ENCODE assay signal across 7 cellular contexts in the genomic region with DNA sequence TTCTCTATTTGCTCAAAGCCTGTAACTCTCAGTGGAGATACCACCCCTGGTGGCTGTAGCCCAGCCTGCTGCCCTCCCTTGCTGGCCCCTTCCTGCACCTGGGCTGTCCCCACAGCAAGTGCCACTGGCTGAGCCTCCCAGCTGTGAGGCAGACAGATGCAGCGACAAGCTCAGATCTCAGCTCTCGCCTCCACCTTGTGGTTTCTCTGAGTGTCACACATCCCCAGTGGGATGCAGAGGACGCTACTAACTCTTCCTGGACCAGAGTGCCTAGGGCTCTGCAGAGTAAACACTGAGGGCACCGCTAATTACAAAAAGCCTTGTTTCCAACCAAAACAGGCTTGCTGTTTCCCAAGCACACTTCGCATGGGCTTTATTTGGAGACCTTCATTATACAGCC. TPM values are rescaled to one million over a fixed set of nuclear protein-coding genes. Genes with fewer than 3 reads are reported as not detected.
A peak's percentile ranks its signal among the peaks of the same experiment; 100 is the strongest.
DNase-seq lines count a peak whose midpoint lies in the region; ATAC-seq and TF ChIP-seq lines count a peak whose summit lies in the region.

No MANE protein-coding gene starts in this region.

- H3K4me1 ChIP-seq in Karpas-422 (ENCODE audit: low read length) (no peaks in the 10 kb centered on the region), liver (ENCODE audit: control insufficient read depth in 4 of 4, insufficient read depth in 4 of 4, low read length in 3 of 4) (no peaks in the 10 kb centered on the region)

- H3K27ac Mint-ChIP-seq in activated CD8-positive, alpha-beta T cell treated with anti-CD3 and anti-CD28 coated beads, Interleukin-2, amount 10 ng/mL, durations not matched to agents 7 days and 5 days, result no peak overlapping the region

- TF ChIP-seq RAD21 in liver (IDR thresholded peaks at IDR 0.05), result peak in 1 of 2 donors; percentile 63

- POLR2A ChIA-PET in activated CD8-positive, alpha-beta T cell treated with anti-CD3 and anti-CD28 coated beads, Interleukin-2, amount 10 ng/mL, durations not matched to agents 7 days and 5 days (lab: Charles Lee), result interaction anchor here (0.5 kb wide), 1 partner anchor 32 kb away, joined by 3 read pairs; no protein-coding TSS in a partner anchor

- H3K27me3 Mint-ChIP-seq in activated CD8-positive, alpha-beta T cell treated with anti-CD3 and anti-CD28 coated beads, Interleukin-2, amount 10 ng/mL, durations not matched to agents 7 days and 5 days (ENCODE audit: low read depth), result no peaks in the 10 kb centered on the region

- H2AFZ ChIP-seq in Karpas-422 (ENCODE audit: low read length), result no peak overlapping the region

- no peak overlapping the region for H3K27ac ChIP-seq in Karpas-422 (ENCODE audit: low read length)
- H3K27ac ChIP-seq in liver (ENCODE audit: low read depth in 1 of 2, low read length in 2 of 2), result no peak overlapping the region

- H3K4me3 ChIP-seq in GM12865 (ENCODE audit: low read depth, low read length) (no peak overlapping the region), Karpas-422 (ENCODE audit: low read length) (no peak overlapping the region), liver (ENCODE audit: low read depth in 1 of 3, low read length in 3 of 3) (no peak overlapping the region)

- peaks cover 8% of the 10 kb centered on the region for H3K4me1 Mint-ChIP-seq in activated CD8-positive, alpha-beta T cell treated with anti-CD3 and anti-CD28 coated beads, Interleukin-2, amount 10 ng/mL, durations not matched to agents 7 days and 5 days (ENCODE audit: low read depth)

- peak; percentile 54 for TF ChIP-seq CTCF in GM12865 (IDR thresholded peaks at IDR 0.05; ENCODE audit: insufficient read depth, low read depth, low read length, missing control alignments)
- peak; percentile 21 for TF ChIP-seq CTCF in liver (IDR thresholded peaks at IDR 0.05; ENCODE audit: low read depth, low read length, missing input control)

- H3K27me3 ChIP-seq in Karpas-422 (ENCODE audit: low read length) (no peaks in the 10 kb centered on the region), liver (ENCODE audit: control insufficient read depth in 4 of 4, insufficient read depth in 4 of 4, low read length in 3 of 4) (no peaks in the 10 kb centered on the region)

- H3K36me3 ChIP-seq in Karpas-422 (ENCODE audit: insufficient read depth, low read length) (no peaks in the 10 kb centered on the region), liver (ENCODE audit: control insufficient read depth in 4 of 4, insufficient read depth in 3 of 4, low read depth in 1 of 4, low read length in 3 of 4) (no peaks in the 10 kb centered on the region)

- CTCF ChIA-PET in activated CD8-positive, alpha-beta T cell treated with anti-CD3 and anti-CD28 coated beads, Interleukin-2, amount 10 ng/mL, durations not matched to agents 7 days and 5 days (lab: Charles Lee), result interaction anchor here (0.6 to 2.2 kb wide), 9 partner anchors 9 to 216 kb away, joined by 3 to 8 read pairs (median 3); partner anchors contain the start of gene YPEL1

- H3K9ac ChIP-seq in Karpas-422 (ENCODE audit: low read length), result no peak overlapping the region
- no peak overlapping the region for H3K9ac ChIP-seq in liver (ENCODE audit: low read depth in 1 of 2, low read length in 2 of 2)

- H3K79me2 ChIP-seq in Karpas-422 (ENCODE audit: low read length), result no peaks in the 10 kb centered on the region

- H3K9me3 Mint-ChIP-seq in activated CD8-positive, alpha-beta T cell treated with anti-CD3 and anti-CD28 coated beads, Interleukin-2, amount 10 ng/mL, durations not matched to agents 7 days and 5 days (ENCODE audit: insufficient read depth), result no peaks in the 10 kb centered on the region

- WGBS in liver, result 79% methylated on average over 5 of the region's 5 CpGs

- no peaks in the 10 kb centered on the region for H3K36me3 Mint-ChIP-seq in activated CD8-positive, alpha-beta T cell treated with anti-CD3 and anti-CD28 coated beads, Interleukin-2, amount 10 ng/mL, durations not matched to agents 7 days and 5 days (ENCODE audit: low read depth)

- DNase-seq in GM12865 (ENCODE audit: low read depth) (peak; percentile 69), Karpas-422 (peak; percentile 84), glomerular visceral epithelial cell (ENCODE audit: extremely low spot score) (no peak), hippocampal formation (lab: John Stamatoyannopoulos, UW) (no peak)
- DNase-seq in activated CD8-positive, alpha-beta T cell treated with anti-CD3 and anti-CD28 coated beads, Interleukin-2, amount 10 ng/mL, durations not matched to agents 7 days and 5 days, result peak; percentile 69

- no peaks in the 10 kb centered on the region for H4K20me1 ChIP-seq in Karpas-422 (ENCODE audit: insufficient read depth, low read depth, low read length)

- no peak overlapping the region for H3K4me3 Mint-ChIP-seq in activated CD8-positive, alpha-beta T cell treated with anti-CD3 and anti-CD28 coated beads, Interleukin-2, amount 10 ng/mL, durations not matched to agents 7 days and 5 days

- no peak overlapping the region for H3K4me2 ChIP-seq in Karpas-422 (ENCODE audit: low read depth, low read length, poor library complexity, severe bottlenecking)

- peak; percentile 95 for ATAC-seq in activated CD8-positive, alpha-beta T cell treated with anti-CD3 and anti-CD28 coated beads, Interleukin-2, amount 10 ng/mL, durations not matched to agents 7 days and 5 days
- ATAC-seq in GM21528 (IDR thresholded peaks at IDR 0.05; ENCODE audit: low FRiP score, unreplicated experiment), result no peak

- H3K9me3 ChIP-seq in Karpas-422 (ENCODE audit: low read length), result no peaks in the 10 kb centered on the region
- no peaks in the 10 kb centered on the region for H3K9me3 ChIP-seq in liver (ENCODE audit: control insufficient read depth in 4 of 4, low read length in 3 of 4)

- H3K9me2 ChIP-seq in Karpas-422 (replicated peaks; ENCODE audit: insufficient read depth, low read length), result no peaks in the 10 kb centered on the region

TF ChIP-seq in liver, 16 proteins besides CTCF, POLR2A, EP300 and RAD21:
- TF ChIP-seq FOXA1 (IDR thresholded peaks at IDR 0.05), result no peak
- TF ChIP-seq NR2F2 (IDR thresholded peaks at IDR 0.05), result no peak
- no peak for TF ChIP-seq RXRA (IDR thresholded peaks at IDR 0.05)
- TF ChIP-seq, protein P1, sequence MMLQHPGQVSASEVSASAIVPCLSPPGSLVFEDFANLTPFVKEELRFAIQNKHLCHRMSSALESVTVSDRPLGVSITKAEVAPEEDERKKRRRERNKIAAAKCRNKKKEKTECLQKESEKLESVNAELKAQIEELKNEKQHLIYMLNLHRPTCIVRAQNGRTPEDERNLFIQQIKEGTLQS (IDR thresholded peaks at IDR 0.05), result no peak
- no peak for TF ChIP-seq HNF4G (IDR thresholded peaks at IDR 0.05)
- no peak for TF ChIP-seq JUND (IDR thresholded peaks at IDR 0.05)
- TF ChIP-seq SP1 (IDR thresholded peaks at IDR 0.05), result no peak
- TF ChIP-seq, protein P2, sequence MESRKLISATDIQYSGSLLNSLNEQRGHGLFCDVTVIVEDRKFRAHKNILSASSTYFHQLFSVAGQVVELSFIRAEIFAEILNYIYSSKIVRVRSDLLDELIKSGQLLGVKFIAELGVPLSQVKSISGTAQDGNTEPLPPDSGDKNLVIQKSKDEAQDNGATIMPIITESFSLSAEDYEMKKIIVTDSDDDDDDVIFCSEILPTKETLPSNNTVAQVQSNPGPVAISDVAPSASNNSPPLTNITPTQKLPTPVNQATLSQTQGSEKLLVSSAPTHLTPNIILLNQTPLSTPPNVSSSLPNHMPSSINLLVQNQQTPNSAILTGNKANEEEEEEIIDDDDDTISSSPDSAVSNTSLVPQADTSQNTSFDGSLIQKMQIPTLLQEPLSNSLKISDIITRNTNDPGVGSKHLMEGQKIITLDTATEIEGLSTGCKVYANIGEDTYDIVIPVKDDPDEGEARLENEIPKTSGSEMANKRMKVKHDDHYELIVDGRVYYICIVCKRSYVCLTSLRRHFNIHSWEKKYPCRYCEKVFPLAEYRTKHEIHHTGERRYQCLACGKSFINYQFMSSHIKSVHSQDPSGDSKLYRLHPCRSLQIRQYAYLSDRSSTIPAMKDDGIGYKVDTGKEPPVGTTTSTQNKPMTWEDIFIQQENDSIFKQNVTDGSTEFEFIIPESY (IDR thresholded peaks at IDR 0.05), result no peak
- TF ChIP-seq TAF1 (conservative IDR thresholded peaks at IDR 0.05), result no peak
- TF ChIP-seq EGR1 (IDR thresholded peaks at IDR 0.05; ENCODE audit: low read depth in 2 of 2), result no peak
- no peak for TF ChIP-seq FOXA2 (IDR thresholded peaks at IDR 0.05)

RNA-seq across cellular contexts. Expression of gene YPEL1, which starts 8.9 kb away (rescaled TPM):
- total RNA-seq in Karpas-422 (2014; rRNA removed; shearing (Covaris generic); ENCODE audit: low replicate concordance), result 1.6 and 1.8 TPM in 2 replicates
- 1 to 10 TPM; 6.3 to 8.8 TPM for total RNA-seq in activated CD8-positive, alpha-beta T cell treated with anti-CD3 and anti-CD28 coated beads, Interleukin-2, amount 10 ng/mL, durations not matched to agents 7 days and 5 days
- total RNA-seq in liver, result 1 to 10 TPM in 1 of 2 donors, under 1 TPM in 1; 0.98 to 3.5 TPM
- 1 to 10 TPM in 1 of 2 donors, under 1 TPM in 1; 0.83 to 4.8 TPM for polyA plus RNA-seq in liver

Comparison
In these comparisons a context has a peak if more than half of its experiments do, and no peak if none do; other contexts are left out.
1. DNase-seq: peak in GM12865 (single experiment), Karpas-422 (single experiment) and activated CD8-positive, alpha-beta T cell treated with anti-CD3 and anti-CD28 coated beads, Interleukin-2, amount 10 ng/mL, durations not matched to agents 7 days and 5 days (single experiment); none in glomerular visceral epithelial cell (single experiment) and hippocampal formation (0 of 2).